14 cellular contexts compared by ENCODE assay signal in the genomic region with DNA sequence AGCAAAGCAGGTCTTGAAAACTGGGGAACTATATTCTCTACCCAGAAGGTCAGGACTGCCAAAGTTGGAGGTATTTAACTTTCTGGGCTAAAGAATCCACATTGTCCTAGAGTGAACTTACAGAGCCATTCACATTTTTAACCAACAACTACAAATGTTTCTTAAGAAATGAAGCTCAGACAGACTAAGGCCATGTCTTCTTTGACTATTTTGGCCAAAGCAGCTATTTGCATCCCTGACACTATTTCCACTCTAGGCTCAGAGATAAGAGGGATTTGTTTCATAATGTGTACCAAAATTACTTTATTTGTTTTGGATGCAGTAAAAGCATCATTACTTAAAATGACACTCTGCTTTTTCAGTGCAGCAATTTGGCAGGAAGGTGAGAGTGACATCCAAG. TPM values are rescaled to one million over a fixed set of nuclear protein-coding genes. Genes with fewer than 3 reads are reported as not detected.
"Had no signal": no experiment of that assay in that cellular context is flagged by ENCODE, and none has a peak within 500 bp of the region (broad histone marks: within the 10 kb centered on the region; RNA-seq: fewer than 3 reads in every experiment).

No MANE protein-coding gene starts in this region.

- ATAC-seq: natural killer cell; stimulated activated effector memory CD8-positive, alpha-beta T cell treated with anti-CD3 and anti-CD28 coated beads, Interleukin-12 subunit alpha, Interleukin-12 subunit beta, amount 100 ng/mL, for 72 hours; stimulated activated naive CD8-positive, alpha-beta T cell treated with anti-CD3 and anti-CD28 coated beads, Interleukin-15, Interleukin-2, amounts not matched to agents 100 U/mL and 50 U/mL, for 24 hours had no signal

- H3K27ac ChIP-seq: suprapubic skin, tibial nerve had no signal

- DNase-seq: effector CD4-positive, alpha-beta T cell; immature natural killer cell; mammary epithelial cell; natural killer cell; posterior cingulate gyrus; stimulated activated CD4-positive, alpha-beta T cell treated with anti-CD3 and anti-CD28 coated beads, Interleukin-4, amount 100 ng/mL, for 1 hour; stimulated activated CD8-positive, alpha-beta memory T cell treated with anti-CD3 and anti-CD28 coated beads, Interleukin-4, amount 100 ng/mL, for 48 hours; stimulated activated naive CD8-positive, alpha-beta T cell treated with anti-CD3 and anti-CD28 coated beads, Interleukin-15, Interleukin-2, amounts not matched to agents 100 U/mL and 50 U/mL, for 24 hours had no signal

- H3K9me3 ChIP-seq: suprapubic skin, tibial nerve had no signal

- H3K4me3 ChIP-seq: smooth muscle cell, suprapubic skin, tibial nerve had no signal

- H3K36me3 ChIP-seq: suprapubic skin, tibial nerve had no signal

- H3K27me3 ChIP-seq: suprapubic skin, tibial nerve had no signal

RNA-seq across cellular contexts. Expression of a gene that starts 18.1 kb away (rescaled TPM):
- total RNA-seq: osteocyte, pulmonary artery endothelial cell had no signal
